Comparison of ENCODE assay signal across 8 cellular contexts in genomic region chr9:5449521-5450359, GRCh38. TPM values are rescaled to one million over a fixed set of nuclear protein-coding genes. Genes with fewer than 3 reads are reported as not detected.
DNase-seq lines count a peak whose midpoint lies in the region; ATAC-seq, FAIRE-seq and TF ChIP-seq lines count a peak whose summit lies in the region.

No MANE protein-coding gene starts in this region.

- H3K27ac ChIP-seq in OCI-LY3 (ENCODE audit: low read length) (peak overlapping the region; percentile 82), epithelial cell of prostate (peak overlapping the region; percentile 91), pancreas (peak overlapping the region; percentile 46 to 93 (median 72))

- H3K4me2 ChIP-seq in OCI-LY3 (ENCODE audit: low read length) = peak overlapping the region; percentile 82

- H3K27me3 ChIP-seq in OCI-LY3 (ENCODE audit: low read depth, low read length) = no peaks in the 10 kb centered on the region
- H3K27me3 ChIP-seq in pancreas = no peaks in the 10 kb centered on the region

- peak; percentile 85 for FAIRE-seq in pancreas (lab: Jason Lieb, UNC)

- ATAC-seq in pancreas = peak in 2 of 4 donors; percentile 6 to 7
- ATAC-seq in HG03095 (IDR thresholded peaks at IDR 0.05; ENCODE audit: unreplicated experiment) = no peak
- no peak for ATAC-seq in left colon

- TF ChIP-seq CTCF in OCI-LY3 (IDR thresholded peaks at IDR 0.05; ENCODE audit: low read depth, low read length) (no peak), pancreas (IDR thresholded peaks at IDR 0.05) (no peak)

- H2AFZ ChIP-seq in OCI-LY3 (ENCODE audit: low read depth, low read length) = peak overlapping the region; percentile 34; the same call in 1 of the 2 replicates

- DNase-seq in EL (peak; percentile 15), epithelial cell of prostate (ENCODE audit: low read depth, low spot score) (no peak), pancreas (no peak), HCEC 1CT (no peak), NCI-H2171 (lab: John Stamatoyannopoulos, UW) (no peak), left colon (no peak)

- intact Hi-C loops in pancreas (cut with DNase I) (no loop called here), left colon (cut with DNase I, micrococcal nuclease) (loop anchor here in 1 of 2 donors (10.0 kb wide), 1 partner anchor 145 kb away; no protein-coding TSS in a partner anchor)

- no peaks in the 10 kb centered on the region for H4K20me1 ChIP-seq in OCI-LY3 (ENCODE audit: insufficient read depth, low read length)

- H3K36me3 ChIP-seq in OCI-LY3 (replicated peaks; ENCODE audit: low read depth, low read length) (no peaks in the 10 kb centered on the region), pancreas (no peaks in the 10 kb centered on the region)

- WGBS in pancreas, 2 donors = 40 to 45% methylated on average over 15 of the region's 15 CpGs

- peaks cover 81% of the 10 kb centered on the region for H3K4me1 ChIP-seq in OCI-LY3 (ENCODE audit: low read length)
- H3K4me1 ChIP-seq in pancreas = peaks cover 0 to 19% (median 6%) of the 10 kb centered on the region in 3 donors

- H3K79me2 ChIP-seq in OCI-LY3 (ENCODE audit: low read length) = peaks cover 16% of the 10 kb centered on the region; the same call in 1 of the 2 replicates

- peak overlapping the region; percentile 70 for H3K9ac ChIP-seq in OCI-LY3 (ENCODE audit: low read length)

- peak overlapping the region; percentile 80 for H3K4me3 ChIP-seq in OCI-LY3 (ENCODE audit: low read length)
- H3K4me3 ChIP-seq in pancreas = peak overlapping the region; percentile 34 to 55 (median 52)

- no peaks in the 10 kb centered on the region for H3K9me3 ChIP-seq in OCI-LY3 (ENCODE audit: insufficient read depth, low read length)
- H3K9me3 ChIP-seq in pancreas = peaks cover 0 to 6% (median 0%) of the 10 kb centered on the region in 4 donors

RNA-seq across cellular contexts. Expression of gene CD274, which starts 0.6 kb away (rescaled TPM):
- 1 to 10 TPM in 4 of 6 donors, under 1 TPM in 2; 0.63 to 1.9 (median 1.6) TPM for total RNA-seq in pancreas
- polyA plus RNA-seq in pancreas = 1 to 10 TPM; 1.4 TPM
- total RNA-seq in left colon = 1 to 10 TPM; 1.7 to 3.2 TPM

RNA-seq across cellular contexts. Expression of gene PLGRKT, which starts 12.0 kb away (rescaled TPM):
- total RNA-seq in pancreas = 1 to 10 TPM; 4.9 to 9.0 (median 6.6) TPM
- polyA plus RNA-seq in pancreas = 1 to 10 TPM; 4.9 to 8.8 TPM
- total RNA-seq in left colon = 10 to 100 TPM; 50.9 to 86.3 TPM

Comparison
In these comparisons a context has a peak if more than half of its experiments do, and no peak if none do; other contexts are left out.
1. RNA of gene PLGRKT, which starts 12.0 kb away (total RNA-seq): 50.9 to 86.3 TPM in left colon; 4.9 to 9.0 TPM in pancreas; every median in the first group is over 4 times any median in the second.
2. Peak in every context shown above with its lines, with median percentiles within 50 percentile points of each other: H3K27ac ChIP-seq.